Comparison of ENCODE assay signal across 28 cellular contexts in genomic region chr1:210727709-210728108, GRCh38.
"Had no signal": no experiment of that assay in that cellular context is flagged by ENCODE, and none has a peak within 500 bp of the region (broad histone marks: within the 10 kb centered on the region; RNA-seq: fewer than 3 reads in every experiment).

No MANE protein-coding gene starts in this region.

- H3K27ac ChIP-seq: epithelial cell of prostate, gastrocnemius medialis, heart left ventricle, hepatocyte, left lung, ovary, psoas muscle, sigmoid colon, testis, tibial artery had no signal

- H3K4me3 ChIP-seq: dorsolateral prefrontal cortex, gastrocnemius medialis, heart left ventricle, hepatocyte, left lung, ovary, psoas muscle, sigmoid colon, testis, tibial artery had no signal

- H3K9me3 Mint-ChIP-seq: mesothelial cell of epicardium; nephron; stimulated activated memory B cell treated with anti-CD40 and anti-IgM and Interleukin-4, amounts not matched to agents 10 μg/mL and 1 μg/mL and 100 μg/mL, for 72 hours; type B pancreatic cell had no signal

- H3K36me3 ChIP-seq: gastrocnemius medialis, heart left ventricle, left lung, ovary, sigmoid colon, tibial artery had no signal

- H3K27me3 ChIP-seq: dorsolateral prefrontal cortex, gastrocnemius medialis, left lung, ovary, sigmoid colon, testis had no signal

- H3K36me3 Mint-ChIP-seq: mesothelial cell of epicardium; naive thymus-derived CD4-positive, alpha-beta T cell; stimulated activated memory B cell treated with anti-CD40 and anti-IgM and Interleukin-4, amounts not matched to agents 10 μg/mL and 1 μg/mL and 100 μg/mL, for 72 hours; type B pancreatic cell had no signal

- H3K27ac Mint-ChIP-seq: mesothelial cell of epicardium; naive thymus-derived CD4-positive, alpha-beta T cell; nephron; stimulated activated memory B cell treated with anti-CD40 and anti-IgM and Interleukin-4, amounts not matched to agents 10 μg/mL and 1 μg/mL and 100 μg/mL, for 72 hours; type B pancreatic cell had no signal

- H3K4me1 ChIP-seq: gastrocnemius medialis, heart left ventricle, left lung, psoas muscle, sigmoid colon, testis, tibial artery had no signal

- H3K4me1 Mint-ChIP-seq: mesothelial cell of epicardium; nephron; stimulated activated memory B cell treated with anti-CD40 and anti-IgM and Interleukin-4, amounts not matched to agents 10 μg/mL and 1 μg/mL and 100 μg/mL, for 72 hours had no signal

- DNase-seq: dorsolateral prefrontal cortex; effector CD4-positive, alpha-beta T cell; foreskin fibroblast; gastrocnemius medialis; heart left ventricle; left cardiac atrium; left lung; mesenchymal stem cell; naive thymus-derived CD4-positive, alpha-beta T cell; occipital lobe; ovary; posterior cingulate gyrus; psoas muscle; right cardiac atrium; sigmoid colon; stimulated activated CD4-positive, alpha-beta T cell treated with anti-CD3 and anti-CD28 coated beads, Interleukin-2, amount 100 ng/mL, for 24 hours; stimulated activated CD4-positive, alpha-beta T cell treated with anti-CD3 and anti-CD28 coated beads, Interleukin-4, amount 100 ng/mL, for 24 hours; stimulated activated naive CD8-positive, alpha-beta T cell treated with anti-CD3 and anti-CD28 coated beads, Interleukin-15, Interleukin-2, amounts not matched to agents 100 U/mL and 50 U/mL, for 24 hours; substantia nigra; testis; tibial artery had no signal

- H3K4me3 Mint-ChIP-seq: mesothelial cell of epicardium; naive thymus-derived CD4-positive, alpha-beta T cell; nephron; stimulated activated memory B cell treated with anti-CD40 and anti-IgM and Interleukin-4, amounts not matched to agents 10 μg/mL and 1 μg/mL and 100 μg/mL, for 72 hours; type B pancreatic cell had no signal

- ATAC-seq: esophagus mucosa; gastrocnemius medialis; heart left ventricle; left cardiac atrium; left lung; naive thymus-derived CD4-positive, alpha-beta T cell; psoas muscle; right cardiac atrium; stimulated activated memory B cell treated with anti-CD40 and anti-IgM and Interleukin-4, amounts not matched to agents 10 μg/mL and 1 μg/mL and 100 μg/mL, for 72 hours; stimulated activated naive CD8-positive, alpha-beta T cell treated with anti-CD3 and anti-CD28 coated beads, Interleukin-15, Interleukin-2, amounts not matched to agents 100 U/mL and 50 U/mL, for 24 hours had no signal

- H3K9me3 ChIP-seq: gastrocnemius medialis, heart left ventricle, left lung, ovary, psoas muscle, testis, tibial artery had no signal
